Comparison of ENCODE assay signal across 26 cellular contexts in genomic region chr10:98817396-98817795, GRCh38.
"Had no signal": no experiment of that assay in that cellular context is flagged by ENCODE, and none has a peak within 500 bp of the region (broad histone marks: within the 10 kb centered on the region; RNA-seq: fewer than 3 reads in every experiment).

No MANE protein-coding gene starts in this region.

- H3K9me3 ChIP-seq: stomach, suprapubic skin, testis, thoracic aorta, thyroid gland, tibial artery, tibial nerve, transverse colon, upper lobe of left lung, upper lobe of right lung, uterus, vagina had no signal

- H3K4me3 ChIP-seq: stomach, suprapubic skin, testis, thoracic aorta, thyroid gland, tibial artery, tibial nerve, transverse colon, upper lobe of left lung, upper lobe of right lung, uterus, vagina had no signal

- H3K27ac ChIP-seq: stomach, suprapubic skin, testis, thoracic aorta, thyroid gland, tibial artery, tibial nerve, transverse colon, upper lobe of left lung, upper lobe of right lung, uterus, vagina had no signal

- DNase-seq: stimulated activated CD4-positive, alpha-beta T cell treated with anti-CD3 and anti-CD28 coated beads, Interleukin-2, amount 100 ng/mL, for 48 hours; stimulated activated CD4-positive, alpha-beta T cell treated with anti-CD3 and anti-CD28 coated beads, Interleukin-4, amount 100 ng/mL, for 1 hour; stimulated activated CD4-positive, alpha-beta T cell treated with anti-CD3 and anti-CD28 coated beads, Interleukin-4, amount 100 ng/mL, for 24 hours; stimulated activated CD4-positive, alpha-beta T cell treated with anti-CD3 and anti-CD28 coated beads, Interleukin-4, amount 100 ng/mL, for 4 hours; stimulated activated CD8-positive, alpha-beta memory T cell treated with anti-CD3 and anti-CD28 coated beads, Interleukin-4, amount 100 ng/mL, for 48 hours; stimulated activated naive B cell treated with anti-CD40 and anti-IgM and Interleukin-4, amounts not matched to agents 10 μg/mL and 1 μg/mL and 100 μg/mL, for 72 hours; stimulated activated naive CD4-positive, alpha-beta T cell; stimulated activated naive CD4-positive, alpha-beta T cell treated with Interleukin-2 at 50 U/mL for 16 hours; stimulated activated naive CD8-positive, alpha-beta T cell treated with anti-CD3 and anti-CD28 coated beads, Interleukin-15, amount 100 ng/mL, for 72 hours; stimulated activated naive CD8-positive, alpha-beta T cell treated with anti-CD3 and anti-CD28 coated beads, Interleukin-15, Interleukin-2, amounts not matched to agents 100 U/mL and 50 U/mL, for 24 hours; stomach; substantia nigra; testis; thyroid gland; tibial artery; transverse colon; trophoblast cell; upper lobe of left lung; upper lobe of right lung; uterus had no signal

- H3K36me3 ChIP-seq: stomach, suprapubic skin, thoracic aorta, thyroid gland, tibial artery, tibial nerve, transverse colon, upper lobe of left lung, upper lobe of right lung, uterus, vagina had no signal

- H3K27me3 ChIP-seq: stomach, suprapubic skin, testis, thyroid gland, tibial artery, tibial nerve, transverse colon, upper lobe of left lung, upper lobe of right lung, uterus, vagina had no signal

- ATAC-seq: stimulated activated effector memory CD8-positive, alpha-beta T cell treated with anti-CD3 and anti-CD28 coated beads, Interleukin-12 subunit alpha, Interleukin-12 subunit beta, amount 100 ng/mL, for 72 hours; stimulated activated memory B cell treated with anti-CD40 and anti-IgM and Interleukin-4, amounts not matched to agents 10 μg/mL and 1 μg/mL and 100 μg/mL, for 72 hours; stimulated activated naive B cell treated with anti-CD40 and anti-IgM and Interleukin-4, amounts not matched to agents 10 μg/mL and 1 μg/mL and 100 μg/mL, for 72 hours; stimulated activated naive CD8-positive, alpha-beta T cell treated with anti-CD3 and anti-CD28 coated beads, Interleukin-15, amount 100 ng/mL, for 72 hours; stimulated activated naive CD8-positive, alpha-beta T cell treated with anti-CD3 and anti-CD28 coated beads, Interleukin-15, Interleukin-2, amounts not matched to agents 100 U/mL and 50 U/mL, for 24 hours; upper lobe of right lung had no signal

- H3K4me1 ChIP-seq: stomach, suprapubic skin, testis, thyroid gland, tibial artery, tibial nerve, transverse colon, upper lobe of left lung, upper lobe of right lung, uterus, vagina had no signal
